13 cellular contexts compared by ENCODE assay signal in the genomic region with DNA sequence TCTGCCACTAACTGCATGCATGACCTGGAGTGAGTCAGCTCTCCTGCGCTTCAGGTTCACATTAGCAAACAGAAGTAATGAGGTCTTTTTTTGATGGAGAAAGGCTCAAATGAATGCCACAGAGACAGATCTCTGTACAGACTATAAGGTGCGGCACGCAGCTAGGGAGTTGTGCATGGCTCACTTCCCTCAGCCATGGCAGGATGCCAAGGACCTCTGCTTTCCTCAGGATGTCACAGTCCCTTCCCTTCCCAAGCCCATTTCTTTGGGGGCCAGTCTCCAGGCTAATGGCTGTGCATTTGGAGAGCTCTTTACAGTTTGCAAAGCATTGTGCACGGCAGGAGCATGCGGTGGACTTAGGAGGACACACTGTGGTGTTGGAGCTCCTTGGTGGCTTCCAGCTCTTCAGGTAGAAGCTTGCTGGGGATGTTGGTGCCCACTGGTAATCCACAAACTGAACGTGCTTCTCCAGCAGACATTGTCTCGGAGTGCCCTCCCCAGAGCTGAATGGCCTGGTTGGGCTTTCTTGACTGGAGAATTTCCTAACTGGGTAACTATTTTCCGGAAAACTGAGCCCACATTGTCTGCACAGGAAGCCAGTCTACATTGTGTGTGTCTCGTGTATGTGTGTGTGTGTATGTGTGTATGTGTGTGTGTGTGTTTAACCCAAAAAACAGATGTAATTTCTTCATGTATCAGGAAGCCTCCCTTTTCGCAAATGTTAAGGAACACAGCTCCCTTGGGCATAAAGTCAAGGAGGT.
DNase-seq lines count a peak whose midpoint lies in the region; ATAC-seq, FAIRE-seq and TF ChIP-seq lines count a peak whose summit lies in the region.
"Had no signal": no experiment of that assay in that cellular context is flagged by ENCODE, and none has a peak within 500 bp of the region (broad histone marks: within the 10 kb centered on the region; RNA-seq: fewer than 3 reads in every experiment).

No MANE protein-coding gene starts in this region.

- H4K20me1 ChIP-seq in HepG2 (ENCODE audit: insufficient read depth, low read length) (no peaks in the 10 kb centered on the region; the same call in 1 of the 2 replicates), keratinocyte (ENCODE audit: control insufficient read depth, extremely low read depth, insufficient read depth, low read length) (peaks cover 3% of the 10 kb centered on the region)

- BruUV-seq in HepG2 (replicated peaks; lab: Mats Ljungman, UMichigan), result no TSS peak

- no peak overlapping the region for H3K4me3 Mint-ChIP-seq in stimulated activated memory B cell treated with anti-CD40 and anti-IgM and Interleukin-4, amounts not matched to agents 10 μg/mL and 1 μg/mL and 100 μg/mL, for 72 hours
- H3K4me3 Mint-ChIP-seq: activated CD4-positive, alpha-beta memory T cell treated with anti-CD3 and anti-CD28 coated beads for 36 hours; activated naive CD8-positive, alpha-beta T cell treated with anti-CD3 and anti-CD28 coated beads, Interleukin-2, amount 10 ng/mL, durations not matched to agents 7 days and 5 days; mesothelial cell of epicardium had no signal

- no peak for TF ChIP-seq CTCF in liver (IDR thresholded peaks at IDR 0.05; ENCODE audit: low read depth, low read length, missing input control)
- no peak for TF ChIP-seq CTCF in HepG2 (CRISPR knock-in tag; IDR thresholded peaks at IDR 0.05)
- TF ChIP-seq CTCF in keratinocyte (optimal IDR thresholded peaks at IDR 0.05 in 1 of 3, IDR thresholded peaks at IDR 0.05 in 1 of 3, conservative IDR thresholded peaks at IDR 0.05 in 1 of 3; ENCODE audit: extremely low read depth in 1 of 3, insufficient read depth in 2 of 3, low read length in 3 of 3), result no peak
- no peak for TF ChIP-seq CTCF in vagina (IDR thresholded peaks at IDR 0.05)

- ATAC-seq in HepG2 (no peak), GM19455 (IDR thresholded peaks at IDR 0.05; ENCODE audit: unreplicated experiment) (no peak)
- no peak for ATAC-seq in stimulated activated memory B cell treated with anti-CD40 and anti-IgM and Interleukin-4, amounts not matched to agents 10 μg/mL and 1 μg/mL and 100 μg/mL, for 72 hours
- ATAC-seq: GM12878 had no signal

- TF ChIP-seq POLR2A in HepG2 (IDR thresholded peaks at IDR 0.05; ENCODE audit: insufficient read depth in 1 of 2, low read depth in 2 of 2, low read length in 2 of 2), result no peak
- no peak for TF ChIP-seq POLR2A in vagina (IDR thresholded peaks at IDR 0.05)

- no peaks in the 10 kb centered on the region for H3K36me3 ChIP-seq in liver (ENCODE audit: control insufficient read depth in 4 of 4, insufficient read depth in 3 of 4, low read depth in 1 of 4, low read length in 3 of 4)
- no peaks in the 10 kb centered on the region for H3K36me3 ChIP-seq in HepG2 (replicated peaks in 1 of 2; ENCODE audit: control insufficient read depth in 1 of 2, insufficient read depth in 2 of 2, low read length in 2 of 2)
- H3K36me3 ChIP-seq in keratinocyte (ENCODE audit: control insufficient read depth in 2 of 2, extremely low read depth in 1 of 2, insufficient read depth in 2 of 2, low read length in 2 of 2), result no peaks in the 10 kb centered on the region
- H3K36me3 ChIP-seq in vagina, result no peaks in the 10 kb centered on the region

- H3K4me1 Mint-ChIP-seq in stimulated activated memory B cell treated with anti-CD40 and anti-IgM and Interleukin-4, amounts not matched to agents 10 μg/mL and 1 μg/mL and 100 μg/mL, for 72 hours, result peaks cover 81% of the 10 kb centered on the region

- CTCF ChIA-PET in HepG2 (lab: Yijun Ruan, JAX; ENCODE audit: low intra/inter-chr PET ratio, low total read pairs), result no interaction called here

- 73% methylated on average over 10 of the region's 10 CpGs for WGBS in liver
- WGBS in HepG2 (ENCODE audit: low lambda C conversion rate), result 36% methylated on average over 7 of the region's 10 CpGs

- in situ Hi-C loops in HepG2 (cut with HindIII; ENCODE audit: extremely low pct_ligation_motif_present, low pct_unique_long_range_greater_than_20kb), result no loop called here

- FAIRE-seq in HepG2 (lab: Jason Lieb, UNC) (no peak), keratinocyte (lab: Jason Lieb, UNC) (peak; percentile 13)
- FAIRE-seq: GM12878 had no signal

- dilution Hi-C loops in keratinocyte (cut with MboI; ENCODE audit: extremely low pct_ligation_motif_present, low sequenced_read_pairs), result no loop called here

- intact Hi-C loops in HepG2 (cut with micrococcal nuclease; ENCODE audit: unreplicated experiment), result no loop called here
- intact Hi-C loops in vagina (cut with DNase I), result loop anchor here (5.0 kb wide), 2 partner anchors 52 to 212 kb away; no protein-coding TSS in a partner anchor

- no peak overlapping the region for H3K27ac Mint-ChIP-seq in stimulated activated memory B cell treated with anti-CD40 and anti-IgM and Interleukin-4, amounts not matched to agents 10 μg/mL and 1 μg/mL and 100 μg/mL, for 72 hours
- H3K27ac Mint-ChIP-seq: activated CD4-positive, alpha-beta memory T cell treated with anti-CD3 and anti-CD28 coated beads for 36 hours; activated naive CD8-positive, alpha-beta T cell treated with anti-CD3 and anti-CD28 coated beads, Interleukin-2, amount 10 ng/mL, durations not matched to agents 7 days and 5 days; mesothelial cell of epicardium had no signal

- TF ChIP-seq RAD21 in liver (IDR thresholded peaks at IDR 0.05), result no peak
- TF ChIP-seq RAD21 in HepG2 (CRISPR knock-in tag; IDR thresholded peaks at IDR 0.05), result no peak

- no peaks in the 10 kb centered on the region for H3K9me3 Mint-ChIP-seq in stimulated activated memory B cell treated with anti-CD40 and anti-IgM and Interleukin-4, amounts not matched to agents 10 μg/mL and 1 μg/mL and 100 μg/mL, for 72 hours
- H3K9me3 Mint-ChIP-seq: activated CD4-positive, alpha-beta memory T cell treated with anti-CD3 and anti-CD28 coated beads for 36 hours; activated naive CD8-positive, alpha-beta T cell treated with anti-CD3 and anti-CD28 coated beads, Interleukin-2, amount 10 ng/mL, durations not matched to agents 7 days and 5 days; mesothelial cell of epicardium had no signal

- peaks cover 3 to 19% (median 14%) of the 10 kb centered on the region in 4 donors for H3K4me1 ChIP-seq in liver (ENCODE audit: control insufficient read depth in 4 of 4, insufficient read depth in 4 of 4, low read length in 3 of 4)
- peaks cover 11% of the 10 kb centered on the region for H3K4me1 ChIP-seq in HepG2 (ENCODE audit: insufficient read depth, low read length)
- peaks cover 29% of the 10 kb centered on the region for H3K4me1 ChIP-seq in keratinocyte (ENCODE audit: control insufficient read depth, extremely low read depth, insufficient read depth, low read length)
- peaks cover 48% of the 10 kb centered on the region for H3K4me1 ChIP-seq in vagina

- H3K4me3 ChIP-seq in liver (ENCODE audit: low read depth in 1 of 3, low read length in 3 of 3) (no peak overlapping the region), HepG2 (replicated peaks in 1 of 3; ENCODE audit: insufficient read depth in 1 of 3, low read depth in 2 of 3, low read length in 3 of 3) (no peak overlapping the region), keratinocyte (ENCODE audit: control insufficient read depth in 2 of 3, extremely low read depth in 1 of 3, insufficient read depth in 2 of 3, low read depth in 1 of 3, low read length in 3 of 3) (no peak overlapping the region), vagina (no peak overlapping the region)
- H3K4me3 ChIP-seq: GM12878 had no signal

- TF ChIP-seq EP300 in HepG2 (IDR thresholded peaks at IDR 0.05; ENCODE audit: low read depth in 2 of 2, low read length in 2 of 2) (no peak), HepG2 (CRISPR knock-in tag; IDR thresholded peaks at IDR 0.05; ENCODE audit: borderline replicate concordance) (no peak)

- POLR2A ChIA-PET in HepG2 (lab: Yijun Ruan, JAX), result no interaction called here

- no peaks in the 10 kb centered on the region for H3K79me2 ChIP-seq in HepG2 (ENCODE audit: insufficient read depth, low read length)
- H3K79me2 ChIP-seq in keratinocyte (ENCODE audit: control insufficient read depth, insufficient read depth, low read length), result no peaks in the 10 kb centered on the region

- DNase-seq in HepG2 (ENCODE audit: low spot score) (no peak), astrocyte of the hippocampus (ENCODE audit: low read depth, low spot score) (peak; percentile 44), keratinocyte (ENCODE audit: low read depth, low spot score) (no peak), vagina (ENCODE audit: extremely low spot score in 2 of 2) (no peak), A172 (ENCODE audit: low spot score) (no peak)
- DNase-seq: activated CD4-positive, alpha-beta memory T cell treated with anti-CD3 and anti-CD28 coated beads for 36 hours; activated naive CD8-positive, alpha-beta T cell treated with anti-CD3 and anti-CD28 coated beads, Interleukin-2, amount 10 ng/mL, durations not matched to agents 7 days and 5 days; foreskin fibroblast had no signal

- H3K9me1 ChIP-seq in keratinocyte (ENCODE audit: control insufficient read depth, extremely low read depth, insufficient read depth, low read length), result no peaks in the 10 kb centered on the region

- H3K27me3 ChIP-seq in liver (ENCODE audit: control insufficient read depth in 4 of 4, insufficient read depth in 4 of 4, low read length in 3 of 4), result no peaks in the 10 kb centered on the region
- H3K27me3 ChIP-seq in HepG2 (ENCODE audit: control insufficient read depth in 1 of 2, insufficient read depth in 2 of 2, low read length in 2 of 2), result peaks cover 1 to 33% of the 10 kb centered on the region in 2 experiments; a peak in 3 of 5 replicates
- peaks cover 26% of the 10 kb centered on the region for H3K27me3 ChIP-seq in keratinocyte (ENCODE audit: control insufficient read depth, extremely low read depth, insufficient read depth, low read length)
- no peaks in the 10 kb centered on the region for H3K27me3 ChIP-seq in vagina

- no peaks in the 10 kb centered on the region for H3K27me3 Mint-ChIP-seq in stimulated activated memory B cell treated with anti-CD40 and anti-IgM and Interleukin-4, amounts not matched to agents 10 μg/mL and 1 μg/mL and 100 μg/mL, for 72 hours

- H3K36me3 Mint-ChIP-seq in stimulated activated memory B cell treated with anti-CD40 and anti-IgM and Interleukin-4, amounts not matched to agents 10 μg/mL and 1 μg/mL and 100 μg/mL, for 72 hours, result no peaks in the 10 kb centered on the region
- H3K36me3 Mint-ChIP-seq: activated CD4-positive, alpha-beta memory T cell treated with anti-CD3 and anti-CD28 coated beads for 36 hours; activated naive CD8-positive, alpha-beta T cell treated with anti-CD3 and anti-CD28 coated beads, Interleukin-2, amount 10 ng/mL, durations not matched to agents 7 days and 5 days; mesothelial cell of epicardium had no signal

- H3K9me3 ChIP-seq in liver (ENCODE audit: control insufficient read depth in 4 of 4, low read length in 3 of 4) (no peaks in the 10 kb centered on the region), HepG2 (ENCODE audit: low read length) (no peaks in the 10 kb centered on the region), keratinocyte (ENCODE audit: control insufficient read depth, low read depth, low read length) (no peaks in the 10 kb centered on the region), vagina (no peaks in the 10 kb centered on the region)

- H2AFZ ChIP-seq in HepG2 (ENCODE audit: low read length) (no peak overlapping the region), keratinocyte (ENCODE audit: control insufficient read depth, low read length) (no peak overlapping the region)

- H3K9ac ChIP-seq in liver (ENCODE audit: low read depth in 1 of 2, low read length in 2 of 2), result no peak overlapping the region
- H3K9ac ChIP-seq in HepG2 (ENCODE audit: insufficient read depth, low read depth, low read length), result no peak overlapping the region
- no peak overlapping the region for H3K9ac ChIP-seq in keratinocyte (ENCODE audit: control insufficient read depth, extremely low read depth, insufficient read depth, low read length)

- H3K27ac ChIP-seq in liver (ENCODE audit: low read depth in 1 of 2, low read length in 2 of 2) (no peak overlapping the region), HepG2 (ENCODE audit: extremely low read length, insufficient read depth, low read length) (no peak overlapping the region), keratinocyte (ENCODE audit: control insufficient read depth, insufficient read depth, low read length) (no peak overlapping the region), vagina (peak overlapping the region; percentile 5)

- H3K4me2 ChIP-seq in HepG2 (ENCODE audit: low read depth, low read length) (no peak overlapping the region), keratinocyte (ENCODE audit: control insufficient read depth, extremely low read depth, insufficient read depth, low read depth, low read length) (no peak overlapping the region)
